In genomic region chr1:70024272-70024671, GRCh38 we compare ENCODE assay signal across 29 cellular contexts.
"Had no signal": no experiment of that assay in that cellular context is flagged by ENCODE, and none has a peak within 500 bp of the region (broad histone marks: within the 10 kb centered on the region; RNA-seq: fewer than 3 reads in every experiment).

No MANE protein-coding gene starts in this region.

- H3K36me3 Mint-ChIP-seq: stimulated activated effector memory CD8-positive, alpha-beta T cell treated with anti-CD3 and anti-CD28 coated beads, Interleukin-12 subunit alpha, Interleukin-12 subunit beta, amount 100 ng/mL, for 72 hours; stimulated activated memory B cell treated with anti-CD40 and anti-IgM and Interleukin-4, amounts not matched to agents 10 μg/mL and 1 μg/mL and 100 μg/mL, for 72 hours; stimulated activated naive B cell treated with anti-CD40 and anti-IgM and Interleukin-4, amounts not matched to agents 10 μg/mL and 1 μg/mL and 100 μg/mL, for 72 hours; type B pancreatic cell had no signal

- H3K4me3 Mint-ChIP-seq: stimulated activated effector memory CD8-positive, alpha-beta T cell treated with anti-CD3 and anti-CD28 coated beads, Interleukin-12 subunit alpha, Interleukin-12 subunit beta, amount 100 ng/mL, for 72 hours; stimulated activated memory B cell treated with anti-CD40 and anti-IgM and Interleukin-4, amounts not matched to agents 10 μg/mL and 1 μg/mL and 100 μg/mL, for 72 hours; stimulated activated naive B cell treated with anti-CD40 and anti-IgM and Interleukin-4, amounts not matched to agents 10 μg/mL and 1 μg/mL and 100 μg/mL, for 72 hours; stimulated activated naive CD8-positive, alpha-beta T cell treated with anti-CD3 and anti-CD28 coated beads, Interleukin-15, amount 100 ng/mL, for 72 hours; stimulated activated naive CD8-positive, alpha-beta T cell treated with anti-CD3 and anti-CD28 coated beads, Interleukin-15, Interleukin-2, amounts not matched to agents 100 ng/mL and 50 ng/mL, for 24 hours; type B pancreatic cell had no signal

- H3K27me3 ChIP-seq: stomach, suprapubic skin, testis, thyroid gland, tibial artery, tibial nerve, transverse colon, upper lobe of left lung, upper lobe of right lung, uterus, vagina had no signal

- H3K4me3 ChIP-seq: stomach, suprapubic skin, testis, thoracic aorta, thyroid gland, tibial artery, tibial nerve, transverse colon, upper lobe of left lung, upper lobe of right lung, uterus, vagina had no signal

- H3K4me1 Mint-ChIP-seq: stimulated activated effector memory CD8-positive, alpha-beta T cell treated with anti-CD3 and anti-CD28 coated beads, Interleukin-12 subunit alpha, Interleukin-12 subunit beta, amount 100 ng/mL, for 72 hours; stimulated activated memory B cell treated with anti-CD40 and anti-IgM and Interleukin-4, amounts not matched to agents 10 μg/mL and 1 μg/mL and 100 μg/mL, for 72 hours; stimulated activated naive CD8-positive, alpha-beta T cell treated with anti-CD3 and anti-CD28 coated beads, Interleukin-15, amount 100 ng/mL, for 72 hours had no signal

- H3K27me3 Mint-ChIP-seq: stimulated activated memory B cell treated with anti-CD40 and anti-IgM and Interleukin-4, amounts not matched to agents 10 μg/mL and 1 μg/mL and 100 μg/mL, for 72 hours; stimulated activated naive B cell treated with anti-CD40 and anti-IgM and Interleukin-4, amounts not matched to agents 10 μg/mL and 1 μg/mL and 100 μg/mL, for 72 hours; stimulated activated naive CD8-positive, alpha-beta T cell treated with anti-CD3 and anti-CD28 coated beads, Interleukin-15, amount 100 ng/mL, for 72 hours; stimulated activated naive CD8-positive, alpha-beta T cell treated with anti-CD3 and anti-CD28 coated beads, Interleukin-15, Interleukin-2, amounts not matched to agents 100 ng/mL and 50 ng/mL, for 24 hours; type B pancreatic cell had no signal

- ATAC-seq: stimulated activated effector memory CD8-positive, alpha-beta T cell treated with anti-CD3 and anti-CD28 coated beads, Interleukin-12 subunit alpha, Interleukin-12 subunit beta, amount 100 ng/mL, for 72 hours; stimulated activated memory B cell treated with anti-CD40 and anti-IgM and Interleukin-4, amounts not matched to agents 10 μg/mL and 1 μg/mL and 100 μg/mL, for 72 hours; stimulated activated naive B cell treated with anti-CD40 and anti-IgM and Interleukin-4, amounts not matched to agents 10 μg/mL and 1 μg/mL and 100 μg/mL, for 72 hours; stimulated activated naive CD8-positive, alpha-beta T cell treated with anti-CD3 and anti-CD28 coated beads, Interleukin-15, amount 100 ng/mL, for 72 hours; stimulated activated naive CD8-positive, alpha-beta T cell treated with anti-CD3 and anti-CD28 coated beads, Interleukin-15, Interleukin-2, amounts not matched to agents 100 U/mL and 50 U/mL, for 24 hours; upper lobe of right lung had no signal

- H3K4me1 ChIP-seq: stomach, suprapubic skin, testis, thyroid gland, tibial artery, tibial nerve, transverse colon, upper lobe of left lung, upper lobe of right lung, uterus, vagina had no signal

- DNase-seq: stimulated activated CD4-positive, alpha-beta T cell treated with anti-CD3 and anti-CD28 coated beads, Interleukin-2, amount 100 ng/mL, for 48 hours; stimulated activated CD4-positive, alpha-beta T cell treated with anti-CD3 and anti-CD28 coated beads, Interleukin-4, amount 100 ng/mL, for 1 hour; stimulated activated CD4-positive, alpha-beta T cell treated with anti-CD3 and anti-CD28 coated beads, Interleukin-4, amount 100 ng/mL, for 24 hours; stimulated activated CD4-positive, alpha-beta T cell treated with anti-CD3 and anti-CD28 coated beads, Interleukin-4, amount 100 ng/mL, for 4 hours; stimulated activated CD8-positive, alpha-beta memory T cell treated with anti-CD3 and anti-CD28 coated beads, Interleukin-4, amount 100 ng/mL, for 48 hours; stimulated activated naive B cell treated with anti-CD40 and anti-IgM and Interleukin-4, amounts not matched to agents 10 μg/mL and 1 μg/mL and 100 μg/mL, for 72 hours; stimulated activated naive CD4-positive, alpha-beta T cell; stimulated activated naive CD4-positive, alpha-beta T cell treated with Interleukin-2 at 50 U/mL for 16 hours; stimulated activated naive CD8-positive, alpha-beta T cell treated with anti-CD3 and anti-CD28 coated beads, Interleukin-15, amount 100 ng/mL, for 72 hours; stimulated activated naive CD8-positive, alpha-beta T cell treated with anti-CD3 and anti-CD28 coated beads, Interleukin-15, Interleukin-2, amounts not matched to agents 100 U/mL and 50 U/mL, for 24 hours; stomach; substantia nigra; testis; thyroid gland; tibial artery; transverse colon; trophoblast cell; upper lobe of left lung; upper lobe of right lung; uterus had no signal

- H3K36me3 ChIP-seq: stomach, suprapubic skin, thoracic aorta, thyroid gland, tibial artery, tibial nerve, transverse colon, upper lobe of left lung, upper lobe of right lung, uterus, vagina had no signal

- H3K9me3 Mint-ChIP-seq: stimulated activated effector memory CD8-positive, alpha-beta T cell treated with anti-CD3 and anti-CD28 coated beads, Interleukin-12 subunit alpha, Interleukin-12 subunit beta, amount 100 ng/mL, for 72 hours; stimulated activated memory B cell treated with anti-CD40 and anti-IgM and Interleukin-4, amounts not matched to agents 10 μg/mL and 1 μg/mL and 100 μg/mL, for 72 hours; stimulated activated naive B cell treated with anti-CD40 and anti-IgM and Interleukin-4, amounts not matched to agents 10 μg/mL and 1 μg/mL and 100 μg/mL, for 72 hours; stimulated activated naive CD8-positive, alpha-beta T cell treated with anti-CD3 and anti-CD28 coated beads, Interleukin-15, amount 100 ng/mL, for 72 hours; stimulated activated naive CD8-positive, alpha-beta T cell treated with anti-CD3 and anti-CD28 coated beads, Interleukin-15, Interleukin-2, amounts not matched to agents 100 ng/mL and 50 ng/mL, for 24 hours; type B pancreatic cell had no signal

- H3K9me3 ChIP-seq: stomach, suprapubic skin, testis, thoracic aorta, thyroid gland, tibial artery, tibial nerve, transverse colon, upper lobe of left lung, upper lobe of right lung, uterus, vagina had no signal

- H3K27ac Mint-ChIP-seq: stimulated activated effector memory CD8-positive, alpha-beta T cell treated with anti-CD3 and anti-CD28 coated beads, Interleukin-12 subunit alpha, Interleukin-12 subunit beta, amount 100 ng/mL, for 72 hours; stimulated activated memory B cell treated with anti-CD40 and anti-IgM and Interleukin-4, amounts not matched to agents 10 μg/mL and 1 μg/mL and 100 μg/mL, for 72 hours; stimulated activated naive B cell treated with anti-CD40 and anti-IgM and Interleukin-4, amounts not matched to agents 10 μg/mL and 1 μg/mL and 100 μg/mL, for 72 hours; stimulated activated naive CD8-positive, alpha-beta T cell treated with anti-CD3 and anti-CD28 coated beads, Interleukin-15, amount 100 ng/mL, for 72 hours; stimulated activated naive CD8-positive, alpha-beta T cell treated with anti-CD3 and anti-CD28 coated beads, Interleukin-15, Interleukin-2, amounts not matched to agents 100 ng/mL and 50 ng/mL, for 24 hours; type B pancreatic cell had no signal

- FAIRE-seq: urothelium cell line had no signal

- H3K27ac ChIP-seq: stomach, suprapubic skin, testis, thoracic aorta, thyroid gland, tibial artery, tibial nerve, transverse colon, upper lobe of left lung, upper lobe of right lung, uterus, vagina had no signal
